In genomic region chr18:13563390-13563805, GRCh38 we compare ENCODE assay signal across 9 cellular contexts.
DNase-seq lines count a peak whose midpoint lies in the region; ATAC-seq lines count a peak whose summit lies in the region.
"Had no signal": no experiment of that assay in that cellular context is flagged by ENCODE, and none has a peak within 500 bp of the region (broad histone marks: within the 10 kb centered on the region; RNA-seq: fewer than 3 reads in every experiment).

No MANE protein-coding gene starts in this region.

- ATAC-seq in HG03196 (IDR thresholded peaks at IDR 0.05; ENCODE audit: unreplicated experiment), result no peak

- DNase-seq in CD1c-positive myeloid dendritic cell (ENCODE audit: extremely low spot score) (peak; percentile 91), Kasumi-1 (lab: John Stamatoyannopoulos, UW) (peak; percentile 41 to 54), mucosa of gallbladder (ENCODE audit: low spot score) (peak; percentile 36), cerebellum (ENCODE audit: low spot score) (no peak), KG1 (lab: John Stamatoyannopoulos, UW) (no peak), AG08395 (ENCODE audit: low spot score) (no peak)
- DNase-seq: NCI-H146 had no signal

- H3K27ac ChIP-seq in angular gyrus (ENCODE audit: low read depth, low read length), result peak overlapping the region; percentile 88

Comparison
In these comparisons a context has a peak if more than half of its experiments do, and no peak if none do; other contexts are left out.
1. DNase-seq: peak in CD1c-positive myeloid dendritic cell (single experiment), Kasumi-1 (2 of 2) and mucosa of gallbladder (single experiment); none in cerebellum (single experiment), KG1 (single experiment) and AG08395 (single experiment).